ENCODE assay signal across 29 cellular contexts in the genomic region with DNA sequence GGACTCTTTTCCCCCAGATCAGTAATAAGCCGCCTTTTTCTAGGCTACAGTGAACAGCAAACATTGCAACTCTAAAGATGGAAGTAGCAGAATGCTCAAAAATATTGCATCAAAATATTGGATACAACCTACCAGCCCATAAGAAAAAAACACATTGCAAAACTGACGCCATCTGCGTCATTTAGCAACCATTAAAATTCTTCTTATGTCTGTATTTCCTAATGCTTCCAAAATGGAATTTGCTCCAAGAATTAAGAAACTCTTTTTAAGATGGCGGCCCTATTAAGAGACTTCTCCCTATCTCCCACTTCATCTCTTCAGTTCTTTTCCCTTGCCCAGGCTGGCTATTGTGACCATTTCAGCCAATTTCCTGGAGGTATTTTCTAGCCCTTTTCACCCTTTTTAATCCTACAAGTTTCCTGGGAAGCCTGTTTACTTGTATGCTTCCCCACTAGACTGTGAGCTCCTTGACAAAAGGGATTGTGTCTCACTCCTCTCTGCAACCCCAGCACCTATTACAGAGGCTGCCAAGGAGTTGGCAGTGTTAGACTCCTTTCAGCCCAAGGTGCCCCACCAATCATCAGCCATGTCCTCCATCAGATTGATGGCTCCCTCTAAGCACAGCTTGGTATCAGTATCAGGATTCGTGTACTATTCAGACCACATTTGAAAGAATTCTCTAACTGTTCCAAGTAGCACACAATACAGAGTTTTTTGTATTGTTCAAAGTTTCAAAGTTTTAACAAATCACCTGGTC. TPM values are rescaled to one million over a fixed set of nuclear protein-coding genes. Genes with fewer than 3 reads are reported as not detected.
"Had no signal": no experiment of that assay in that cellular context is flagged by ENCODE, and none has a peak within 500 bp of the region (broad histone marks: within the 10 kb centered on the region; RNA-seq: fewer than 3 reads in every experiment).

No MANE protein-coding gene starts in this region.

- ATAC-seq: activated T-cell treated with anti-CD3 and anti-CD28 coated beads, Interleukin-2, amount 50 U/mL, for 4 hours; effector memory CD8-positive, alpha-beta T cell; foreskin keratinocyte; left lobe of liver; lower lobe of right lung; naive thymus-derived CD4-positive, alpha-beta T cell; pancreas; psoas muscle; right cardiac atrium; stimulated activated naive B cell treated with anti-CD40 and anti-IgM and Interleukin-4, amounts not matched to agents 10 μg/mL and 1 μg/mL and 100 μg/mL, for 72 hours had no signal

- H3K27ac ChIP-seq: adrenal gland, colonic mucosa, dorsolateral prefrontal cortex, esophagus muscularis mucosa, foreskin keratinocyte, lower lobe of right lung, neutrophil, pancreas, psoas muscle, testis, upper lobe of left lung had no signal

- H3K4me1 ChIP-seq: adrenal gland, colonic mucosa, foreskin keratinocyte, lower lobe of right lung, pancreas, psoas muscle, testis had no signal

- H3K36me3 ChIP-seq: adrenal gland, colonic mucosa, esophagus muscularis mucosa, lower lobe of right lung, neutrophil, pancreas, upper lobe of left lung had no signal

- H3K27ac Mint-ChIP-seq: activated naive CD8-positive, alpha-beta T cell; activated T-helper 2 cell treated with anti-CD3 and anti-CD28 coated beads, Interferon-gamma antibody, Interleukin-2, Interleukin-4, amounts not matched to agents 10 μg/mL and 5 μg/mL and 100 μg/mL, durations not matched to agents 14 hours and 24 hours and 36 hours; effector memory CD8-positive, alpha-beta T cell; immature natural killer cell; naive thymus-derived CD4-positive, alpha-beta T cell; stimulated activated naive B cell treated with anti-CD40 and anti-IgM and Interleukin-4, amounts not matched to agents 10 μg/mL and 1 μg/mL and 100 μg/mL, for 72 hours; T-helper 1 cell treated with Interleukin-12 subunit alpha and Interleukin-12 subunit beta and Interleukin-4 antibody, amounts not matched to agents 30 μg/mL and 1 μg/mL, for 36 hours had no signal

- H3K9me3 Mint-ChIP-seq: activated T-cell treated with anti-CD3 and anti-CD28 coated beads, Interleukin-2, amount 50 U/mL, for 4 hours; activated T-helper 2 cell treated with anti-CD3 and anti-CD28 coated beads, Interferon-gamma antibody, Interleukin-2, Interleukin-4, amounts not matched to agents 10 μg/mL and 5 μg/mL and 100 μg/mL, durations not matched to agents 14 hours and 24 hours and 36 hours; effector memory CD8-positive, alpha-beta T cell; immature natural killer cell; stimulated activated naive B cell treated with anti-CD40 and anti-IgM and Interleukin-4, amounts not matched to agents 10 μg/mL and 1 μg/mL and 100 μg/mL, for 72 hours; T-helper 1 cell treated with Interleukin-12 subunit alpha and Interleukin-12 subunit beta and Interleukin-4 antibody, amounts not matched to agents 30 μg/mL and 1 μg/mL, for 36 hours had no signal

- DNase-seq: activated CD4-positive, alpha-beta T cell treated with anti-CD3 and anti-CD28 coated beads for 4 hours; activated CD4-positive, alpha-beta T cell treated with anti-CD3 and anti-CD28 coated beads, Interleukin-2, amount 50 U/mL, for 48 hours; activated CD4-positive, CD25-positive, alpha-beta regulatory T cell; activated CD8-positive, alpha-beta memory T cell treated with anti-CD3 and anti-CD28 coated beads, Interleukin-2, amount 50 U/mL, for 48 hours; activated naive CD4-positive, alpha-beta T cell; activated T-cell treated with anti-CD3 and anti-CD28 coated beads, Interleukin-2, amount 50 U/mL, for 4 hours; adrenal gland; colonic mucosa; dorsolateral prefrontal cortex; effector memory CD8-positive, alpha-beta T cell; immature natural killer cell; lower lobe of right lung; naive thymus-derived CD4-positive, alpha-beta T cell; pancreas; psoas muscle; right cardiac atrium; stimulated activated CD8-positive, alpha-beta memory T cell treated with anti-CD3 and anti-CD28 coated beads, Interleukin-4, amount 100 ng/mL, for 48 hours; stimulated activated naive B cell treated with anti-CD40 and anti-IgM and Interleukin-4, amounts not matched to agents 10 μg/mL and 1 μg/mL and 100 μg/mL, for 72 hours; testis; upper lobe of left lung had no signal

- H3K9me3 ChIP-seq: adrenal gland, colonic mucosa, esophagus muscularis mucosa, lower lobe of right lung, neutrophil, pancreas, psoas muscle, testis, upper lobe of left lung had no signal

- H3K36me3 Mint-ChIP-seq: activated naive CD8-positive, alpha-beta T cell; immature natural killer cell; naive thymus-derived CD4-positive, alpha-beta T cell; stimulated activated naive B cell treated with anti-CD40 and anti-IgM and Interleukin-4, amounts not matched to agents 10 μg/mL and 1 μg/mL and 100 μg/mL, for 72 hours had no signal

- H3K4me3 Mint-ChIP-seq: activated naive CD8-positive, alpha-beta T cell; activated T-cell treated with anti-CD3 and anti-CD28 coated beads, Interleukin-2, amount 50 U/mL, for 4 hours; effector memory CD8-positive, alpha-beta T cell; immature natural killer cell; naive thymus-derived CD4-positive, alpha-beta T cell; stimulated activated naive B cell treated with anti-CD40 and anti-IgM and Interleukin-4, amounts not matched to agents 10 μg/mL and 1 μg/mL and 100 μg/mL, for 72 hours; T-helper 1 cell treated with Interleukin-12 subunit alpha and Interleukin-12 subunit beta and Interleukin-4 antibody, amounts not matched to agents 30 μg/mL and 1 μg/mL, for 36 hours had no signal

- H3K4me3 ChIP-seq: adrenal gland, colonic mucosa, dorsolateral prefrontal cortex, esophagus muscularis mucosa, lower lobe of right lung, pancreas, psoas muscle, testis, upper lobe of left lung had no signal

- H3K27me3 ChIP-seq: testis had no signal

RNA-seq across cellular contexts. Expression of a gene that starts 4.4 kb away (rescaled TPM):
- total RNA-seq: activated CD8-positive, alpha-beta memory T cell treated with anti-CD3 and anti-CD28 coated beads for 36 hours; glomerular endothelial cell had no signal
- polyA plus RNA-seq: immature natural killer cell had no signal
